Comparison of ENCODE assay signal across 21 cellular contexts in genomic region chr21:34620084-34620665, GRCh38. TPM values are rescaled to one million over a fixed set of nuclear protein-coding genes. Genes with fewer than 3 reads are reported as not detected.
DNase-seq lines count a peak whose midpoint lies in the region; ATAC-seq and TF ChIP-seq lines count a peak whose summit lies in the region.
"Had no signal": no experiment of that assay in that cellular context is flagged by ENCODE, and none has a peak within 500 bp of the region (broad histone marks: within the 10 kb centered on the region; RNA-seq: fewer than 3 reads in every experiment).

No MANE protein-coding gene starts in this region.

- no peaks in the 10 kb centered on the region for H3F3A ChIP-seq in GM23338 (replicated peaks; ENCODE audit: low read depth)

- DNase-seq in GM23338 (ENCODE audit: low spot score) (no peak), NCI-H2196 (lab: John Stamatoyannopoulos, UW; ENCODE audit: unreplicated experiment) (peak; percentile 54), cardiac muscle cell (ENCODE audit: low read depth in 1 of 2, low spot score in 1 of 2) (peak in 1 of 2 donors; percentile 89), left lobe of liver (ENCODE audit: low spot score) (peak; percentile 34), COR-L47 (lab: John Stamatoyannopoulos, UW) (no peak)
- DNase-seq in stimulated activated CD4-positive, alpha-beta T cell treated with anti-CD3 and anti-CD28 coated beads, Interleukin-4, amount 100 ng/mL, for 4 hours, result no peak
- DNase-seq: ACHN; AML-193; CD4-positive, CD25-positive, alpha-beta regulatory T cell; H9; IMR-90; NCI-H1105 treated with DMSO at 0.1 percent for 48 hours; NCI-H2029; NCI-H2171 treated with DMSO at 0.1 percent for 48 hours; NCI-H524; RPMI8226; T-cell had no signal

- no peaks in the 10 kb centered on the region for H3K4me1 Mint-ChIP-seq in GM23338

- H3K9me3 Mint-ChIP-seq in GM23338, result no peaks in the 10 kb centered on the region
- H3K9me3 Mint-ChIP-seq: H9, T-cell had no signal

- H3K9me2 ChIP-seq in GM23338 (ENCODE audit: insufficient read depth), result no peaks in the 10 kb centered on the region

- H3K27me3 Mint-ChIP-seq in GM23338 (ENCODE audit: insufficient read depth, low read depth, poor library complexity), result peaks cover 7% of the 10 kb centered on the region

- H3K36me3 ChIP-seq in GM23338 (ENCODE audit: insufficient read depth), result no peaks in the 10 kb centered on the region
- H3K36me3 ChIP-seq in cardiac muscle cell, result no peaks in the 10 kb centered on the region
- H3K36me3 ChIP-seq: SJSA1 had no signal

- H3K4me3 Mint-ChIP-seq in GM23338, result no peak overlapping the region
- H3K4me3 Mint-ChIP-seq: CD4-positive, CD25-positive, alpha-beta regulatory T cell; H9; T-cell had no signal

- no peak overlapping the region for H3K4me3 ChIP-seq in GM23338
- H3K4me3 ChIP-seq in cardiac muscle cell, result no peak overlapping the region
- H3K4me3 ChIP-seq: SJSA1 had no signal

- H3K36me3 Mint-ChIP-seq in GM23338 (ENCODE audit: low read depth), result no peaks in the 10 kb centered on the region
- H3K36me3 Mint-ChIP-seq: CD4-positive, CD25-positive, alpha-beta regulatory T cell; T-cell had no signal

- no peak overlapping the region for H3K27ac Mint-ChIP-seq in GM23338
- H3K27ac Mint-ChIP-seq: CD4-positive, CD25-positive, alpha-beta regulatory T cell; H9; T-cell had no signal

- H2AFZ ChIP-seq in GM23338, result peak overlapping the region; percentile 72

- H3K9me3 ChIP-seq in cardiac muscle cell (ENCODE audit: low read depth), result no peaks in the 10 kb centered on the region
- H3K9me3 ChIP-seq: SJSA1 had no signal

- H3K4me2 ChIP-seq in GM23338, result no peak overlapping the region

- H3K27me3 ChIP-seq in GM23338 (ENCODE audit: insufficient read depth) (peaks cover 5% of the 10 kb centered on the region; the same call in 1 of the 2 replicates), cardiac muscle cell (no peaks in the 10 kb centered on the region)
- H3K27me3 ChIP-seq: SJSA1 had no signal

- no peak for ATAC-seq in GM23338
- ATAC-seq in left lobe of liver, result no peak
- no peak for ATAC-seq in HG02885 (IDR thresholded peaks at IDR 0.05; ENCODE audit: poor library complexity, unreplicated experiment)
- ATAC-seq: T-cell had no signal

- no peaks in the 10 kb centered on the region for H4K20me1 ChIP-seq in GM23338 (replicated peaks; ENCODE audit: insufficient read depth)

- no peak for TF ChIP-seq CTCF in GM23338 (conservative IDR thresholded peaks at IDR 0.05; ENCODE audit: low read depth in 2 of 2)
- no peak for TF ChIP-seq CTCF in cardiac muscle cell (IDR thresholded peaks at IDR 0.05; ENCODE audit: low read depth, low read length)

- H3K27ac ChIP-seq in GM23338 (ENCODE audit: low read depth) (no peak overlapping the region), cardiac muscle cell (peak overlapping the region; percentile 97)
- H3K27ac ChIP-seq: SJSA1 had no signal

- H3K4me1 ChIP-seq in GM23338 (ENCODE audit: insufficient read depth) (no peaks in the 10 kb centered on the region), cardiac muscle cell (ENCODE audit: low read depth) (peaks cover 42% of the 10 kb centered on the region)
- H3K4me1 ChIP-seq: SJSA1 had no signal

- no peaks in the 10 kb centered on the region for H3K79me2 ChIP-seq in GM23338 (replicated peaks; ENCODE audit: insufficient read depth)

TF ChIP-seq in GM23338, 12 proteins besides CTCF, POLR2A, EP300 and RAD21 (continues in another document):
- no peak for TF ChIP-seq NANOG (IDR thresholded peaks at IDR 0.05; ENCODE audit: borderline replicate concordance)
- no peak for TF ChIP-seq EZH2phosphoT487 (IDR thresholded peaks at IDR 0.05; ENCODE audit: unreplicated experiment)
- no peak for TF ChIP-seq STAT1 (IDR thresholded peaks at IDR 0.05; ENCODE audit: unreplicated experiment)
- TF ChIP-seq ZNF462 (CRISPR knock-in tag; IDR thresholded peaks at IDR 0.05), result no peak
- no peak for TF ChIP-seq ZNF331 (CRISPR knock-in tag; IDR thresholded peaks at IDR 0.05; ENCODE audit: low read depth)

RNA-seq across cellular contexts. Expression of gene RCAN1, which starts 5.3 kb away (rescaled TPM):
- 4.9 and 5.2 TPM in 2 replicates for total RNA-seq in GM23338 (2014; rRNA removed; shearing (Covaris generic))
- polyA plus RNA-seq in GM23338 (2016; fragmentation: Nextera tagmentation; extraction: Ambion mirVana) (3.7 and 4.2 TPM in 2 replicates), cardiac muscle cell (96.2 and 104 TPM in 2 replicates)
- total RNA-seq in cardiac muscle cell (47.4 and 48.4 TPM in 2 replicates), left lobe of liver (32.6 TPM)

RNA-seq across cellular contexts. Expression of gene CLIC6, which starts 48.6 kb away (rescaled TPM):
- total RNA-seq in GM23338 (2014; rRNA removed; shearing (Covaris generic)), result 1.2 and 1.5 TPM in 2 replicates
- polyA plus RNA-seq in GM23338 (2016; fragmentation: Nextera tagmentation; extraction: Ambion mirVana), result 0.92 and 1.1 TPM in 2 replicates
- total RNA-seq in cardiac muscle cell, result not detected in 2 replicates
- not detected in 2 replicates for polyA plus RNA-seq in cardiac muscle cell
- 0.45 TPM for total RNA-seq in left lobe of liver
- total RNA-seq: CD4-positive, CD25-positive, alpha-beta regulatory T cell; HT1080; IMR-90; LHCN-M2; SJSA1 had no signal
- polyA plus RNA-seq: CD4-positive, CD25-positive, alpha-beta regulatory T cell; IMR-90 had no signal

Comparison
In these comparisons a context has a peak if more than half of its experiments do, and no peak if none do; other contexts are left out.
1. DNase-seq: peak in NCI-H2196 (single experiment) and left lobe of liver (single experiment); none in GM23338 (single experiment), COR-L47 (single experiment) and stimulated activated CD4-positive, alpha-beta T cell treated with anti-CD3 and anti-CD28 coated beads, Interleukin-4, amount 100 ng/mL, for 4 hours (0 of 2).